Comparison of ENCODE assay signal across 18 cellular contexts in genomic region chr11:116553482-116553881, GRCh38.
DNase-seq lines count a peak whose midpoint lies in the region; ATAC-seq, FAIRE-seq and TF ChIP-seq lines count a peak whose summit lies in the region.
"Had no signal": no experiment of that assay in that cellular context is flagged by ENCODE, and none has a peak within 500 bp of the region (broad histone marks: within the 10 kb centered on the region; RNA-seq: fewer than 3 reads in every experiment).

No MANE protein-coding gene starts in this region.

- H3K9me2 ChIP-seq in MM.1S (replicated peaks; ENCODE audit: insufficient read depth, low read length), result no peaks in the 10 kb centered on the region

- in situ Hi-C loops in K562 (cut with MboI), result no loop called here

- no peak overlapping the region for H3K9ac ChIP-seq in K562 (ENCODE audit: insufficient read depth in 1 of 2, low read depth in 2 of 2, low read length in 2 of 2)
- no peak overlapping the region for H3K9ac ChIP-seq in MM.1S (ENCODE audit: low read length)
- H3K9ac ChIP-seq: BLaER1 treated with 17β-estradiol and CSF1 and Interleukin-3, amounts not matched to agents 10 nM and 100 nM; GM23248 had no signal

- TF ChIP-seq EP300 in K562 (IDR thresholded peaks at IDR 0.05; ENCODE audit: low read length), result no peak

- H2AFZ ChIP-seq in K562 (ENCODE audit: low read depth, low read length), result no peak overlapping the region
- H2AFZ ChIP-seq in MM.1S (ENCODE audit: low read length), result no peak overlapping the region
- H2AFZ ChIP-seq: GM23248 had no signal

- peaks cover 22% of the 10 kb centered on the region for H3K27me3 ChIP-seq in left ventricle myocardium inferior (ENCODE audit: low read depth)
- H3K27me3 ChIP-seq in K562 (ENCODE audit: control insufficient read depth in 2 of 2, insufficient read depth in 2 of 2, low read length in 2 of 2), result peaks cover 2 to 25% of the 10 kb centered on the region in 2 experiments; a peak in 2 of 5 replicates
- H3K27me3 ChIP-seq in spleen (replicated peaks in 1 of 7), result peaks cover 0 to 20% (median 0%) of the 10 kb centered on the region in 7 donors
- no peaks in the 10 kb centered on the region for H3K27me3 ChIP-seq in MM.1S (replicated peaks; ENCODE audit: insufficient read depth, low read length)
- H3K27me3 ChIP-seq: BLaER1 treated with 17β-estradiol and CSF1 and Interleukin-3, amounts not matched to agents 10 nM and 100 nM had no signal

- H3K36me3 ChIP-seq in left ventricle myocardium inferior (no peaks in the 10 kb centered on the region), K562 (ENCODE audit: control insufficient read depth, insufficient read depth, low read length) (no peaks in the 10 kb centered on the region), spleen (no peaks in the 10 kb centered on the region), MM.1S (replicated peaks; ENCODE audit: insufficient read depth, low read length) (no peaks in the 10 kb centered on the region)
- H3K36me3 ChIP-seq: BLaER1 treated with 17β-estradiol and CSF1 and Interleukin-3, amounts not matched to agents 10 nM and 100 nM had no signal

- DNase-seq in cardiac septum (ENCODE audit: low spot score) (peak; percentile 39), left ventricle myocardium inferior (no peak), LNCaP clone FGC (ENCODE audit: low read depth) (no peak), K562 (ENCODE audit: extremely low read depth in 1 of 4, low spot score in 3 of 4) (peak in 2 of 4 experiments; percentile 18), spleen (peak; percentile 24), AG20443 (ENCODE audit: low spot score) (no peak), MM.1S (no peak)
- DNase-seq in stimulated activated CD4-positive, alpha-beta T cell treated with anti-CD3 and anti-CD28 coated beads, Interleukin-15, amount 100 ng/mL, for 24 hours, result no peak
- DNase-seq: DMS79 treated with DMSO at 0.1 percent for 48 hours, GM23248, KG1, NCI-H1417 treated with DMSO at 0.1 percent for 48 hours, NCI-H1930, NCI-H345, Right ventricle myocardium superior, SW 1271 had no signal

- no peaks in the 10 kb centered on the region for H3K79me2 ChIP-seq in K562 (ENCODE audit: control insufficient read depth, insufficient read depth, low read length)
- H3K79me2 ChIP-seq in MM.1S (ENCODE audit: low read length), result no peaks in the 10 kb centered on the region

- no peak for TF ChIP-seq POLR2A in K562 (conservative IDR thresholded peaks at IDR 0.05)
- TF ChIP-seq POLR2A in spleen (IDR thresholded peaks at IDR 0.05), result no peak

- H3F3A ChIP-seq in MM.1S (ENCODE audit: insufficient read depth, low read length), result no peaks in the 10 kb centered on the region

- no peaks in the 10 kb centered on the region for H4K20me1 ChIP-seq in K562 (replicated peaks; ENCODE audit: control insufficient read depth, insufficient read depth, low read length)
- no peaks in the 10 kb centered on the region for H4K20me1 ChIP-seq in MM.1S (ENCODE audit: insufficient read depth, low read length)
- H4K20me1 ChIP-seq: BLaER1 treated with 17β-estradiol and CSF1 and Interleukin-3, amounts not matched to agents 10 nM and 100 nM had no signal

- H3K4me2 ChIP-seq in K562 (ENCODE audit: insufficient read depth, low read length), result no peak overlapping the region
- no peak overlapping the region for H3K4me2 ChIP-seq in MM.1S (ENCODE audit: low read depth, low read length)
- H3K4me2 ChIP-seq: A549; BLaER1 treated with 17β-estradiol and CSF1 and Interleukin-3, amounts not matched to agents 10 nM and 100 nM had no signal

- no peak for FAIRE-seq in K562 (lab: Jason Lieb, UNC)
- FAIRE-seq: A549 had no signal

- no peak overlapping the region for H3K27ac ChIP-seq in left ventricle myocardium inferior (replicated peaks)
- H3K27ac ChIP-seq in K562 (ENCODE audit: extremely low read depth, low read depth, low read length), result no peak overlapping the region
- no peak overlapping the region for H3K27ac ChIP-seq in spleen
- no peak overlapping the region for H3K27ac ChIP-seq in MM.1S (ENCODE audit: low read length)
- H3K27ac ChIP-seq: A549; BLaER1 treated with 17β-estradiol and CSF1 and Interleukin-3, amounts not matched to agents 10 nM and 100 nM; GM23248 had no signal

- BruUV-seq in K562 (replicated peaks; lab: Mats Ljungman, UMichigan), result no TSS peak

- POLR2A ChIA-PET in K562 (lab: Yijun Ruan, JAX), result interaction anchor here (0.7 to 1.0 kb wide), 2 partner anchors 24 to 120 kb away, joined by 3 read pairs; no protein-coding TSS in a partner anchor

- CTCF ChIA-PET in K562 (lab: Yijun Ruan, JAX; ENCODE audit: low intra/inter-chr PET ratio), result no interaction called here

- WGBS in K562 (ENCODE audit: insufficient coverage, low coverage, missing lambda C conversion rate), result 0% methylated on average over 5 of the region's 5 CpGs
- 64 to 74% (median 69%) methylated on average over 5 of the region's 5 CpGs for WGBS in spleen, 5 donors

- no peaks in the 10 kb centered on the region for H3K9me1 ChIP-seq in K562 (ENCODE audit: control insufficient read depth, insufficient read depth, low read length)

- no peak for ATAC-seq in K562
- ATAC-seq: A549 had no signal

- H3K4me3 ChIP-seq in left ventricle myocardium inferior, result no peak overlapping the region
- H3K4me3 ChIP-seq in LNCaP clone FGC (ENCODE audit: low read depth, low read length), result no peak overlapping the region
- H3K4me3 ChIP-seq in K562, result no peak overlapping the region
- no peak overlapping the region for H3K4me3 ChIP-seq in spleen
- H3K4me3 ChIP-seq in MM.1S (ENCODE audit: low read length), result no peak overlapping the region
- H3K4me3 ChIP-seq: A549; BLaER1 treated with 17β-estradiol and CSF1 and Interleukin-3, amounts not matched to agents 10 nM and 100 nM; GM23248 had no signal

- intact Hi-C loops in cardiac septum (cut with DNase I) (no loop called here), left ventricle myocardium inferior (cut with micrococcal nuclease) (no loop called here), K562 (cut with micrococcal nuclease) (no loop called here), spleen (cut with DNase I; ENCODE audit: low total_unique reads) (no loop called here)

- TF ChIP-seq RAD21 in K562 (CRISPR knock-in tag; conservative IDR thresholded peaks at IDR 0.05 in 1 of 2, IDR thresholded peaks at IDR 0.05 in 1 of 2), result no peak

- H3K9me3 ChIP-seq in left ventricle myocardium inferior (replicated peaks), result peaks cover 3% of the 10 kb centered on the region
- no peaks in the 10 kb centered on the region for H3K9me3 ChIP-seq in K562 (replicated peaks; ENCODE audit: control insufficient read depth, insufficient read depth, low read depth, low read length)
- peaks cover 0 to 18% (median 5%) of the 10 kb centered on the region in 8 donors for H3K9me3 ChIP-seq in spleen
- H3K9me3 ChIP-seq in MM.1S (replicated peaks; ENCODE audit: insufficient read depth, low read length), result no peaks in the 10 kb centered on the region

- TF ChIP-seq CTCF in left ventricle myocardium inferior (IDR thresholded peaks at IDR 0.05; ENCODE audit: borderline replicate concordance), result no peak
- TF ChIP-seq CTCF in LNCaP clone FGC (IDR thresholded peaks at IDR 0.05; ENCODE audit: control insufficient read depth, extremely low read depth, insufficient read depth), result peak; percentile 35
- peak in 1 of 3 experiments; percentile 11; a peak in 1 of 6 replicates for TF ChIP-seq CTCF in K562 (IDR thresholded peaks at IDR 0.05 in 2 of 3, conservative IDR thresholded peaks at IDR 0.05 in 1 of 3; ENCODE audit: insufficient read depth in 2 of 3, low read depth in 1 of 3, low read length in 3 of 3)
- no peak for TF ChIP-seq CTCF in spleen (IDR thresholded peaks at IDR 0.05 in 8 of 11, conservative IDR thresholded peaks at IDR 0.05 in 3 of 11)
- TF ChIP-seq CTCF in MM.1S (IDR thresholded peaks at IDR 0.05; ENCODE audit: low read length), result no peak

- H3K4me1 ChIP-seq in left ventricle myocardium inferior (no peaks in the 10 kb centered on the region), K562 (replicated peaks in 1 of 2; ENCODE audit: control insufficient read depth in 2 of 2, insufficient read depth in 2 of 2, low read length in 2 of 2) (no peaks in the 10 kb centered on the region), spleen (no peaks in the 10 kb centered on the region), MM.1S (ENCODE audit: low read length) (no peaks in the 10 kb centered on the region)
- H3K4me1 ChIP-seq: A549; BLaER1 treated with 17β-estradiol and CSF1 and Interleukin-3, amounts not matched to agents 10 nM and 100 nM had no signal

TF ChIP-seq in K562, 482 proteins besides CTCF, POLR2A, EP300 and RAD21:
- TF ChIP-seq YBX1 (IDR thresholded peaks at IDR 0.05) (no peak), STAT5A (IDR thresholded peaks at IDR 0.05; ENCODE audit: borderline replicate concordance, low read length) (no peak), CBX1 (IDR thresholded peaks at IDR 0.05; ENCODE audit: low read depth) (no peak), RBM15 (IDR thresholded peaks at IDR 0.05; ENCODE audit: insufficient read depth, low read length) (no peak), BHLHE40 (IDR thresholded peaks at IDR 0.05; ENCODE audit: low read length) (peak; percentile 78), NFXL1 (CRISPR knock-in tag; IDR thresholded peaks at IDR 0.05) (no peak), CHAMP1 (IDR thresholded peaks at IDR 0.05) (no peak), ZNF586 (CRISPR knock-in tag; conservative IDR thresholded peaks at IDR 0.05) (no peak), PCBP1 (IDR thresholded peaks at IDR 0.05; ENCODE audit: low read depth, low read length, poor library complexity, severe bottlenecking) (no peak)

Comparison
In these comparisons a context has a peak if more than half of its experiments do, and no peak if none do; other contexts are left out.
1. DNase-seq: peak in cardiac septum (single experiment) and spleen (single experiment); none in left ventricle myocardium inferior (single experiment), LNCaP clone FGC (single experiment), stimulated activated CD4-positive, alpha-beta T cell treated with anti-CD3 and anti-CD28 coated beads, Interleukin-15, amount 100 ng/mL, for 24 hours (single experiment), AG20443 (single experiment) and MM.1S (single experiment).